In the genomic region with DNA sequence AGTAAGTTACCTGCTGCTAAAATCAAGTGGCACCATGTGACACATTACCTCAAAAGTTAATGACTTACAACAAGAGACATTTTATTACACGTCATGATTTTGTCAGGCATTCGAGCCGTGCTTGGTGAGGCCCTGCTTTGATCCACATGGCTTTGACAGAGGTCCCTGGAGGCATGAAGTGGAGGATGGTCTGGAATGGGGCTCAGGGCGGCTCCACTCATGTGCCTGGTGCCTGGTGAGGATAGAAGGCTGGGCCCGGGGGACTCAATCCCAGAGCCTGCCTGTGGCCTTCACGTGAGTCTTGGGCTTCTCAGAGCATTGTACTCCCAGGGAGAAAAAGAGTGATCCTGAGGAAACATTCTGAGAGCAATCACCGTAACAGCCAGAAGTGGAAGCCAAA, we compare ENCODE assay signal across 25 cellular contexts.
"Had no signal": no experiment of that assay in that cellular context is flagged by ENCODE, and none has a peak within 500 bp of the region (broad histone marks: within the 10 kb centered on the region; RNA-seq: fewer than 3 reads in every experiment).

No MANE protein-coding gene starts in this region.

- H3K36me3 ChIP-seq: adrenal gland, esophagus squamous epithelium, heart right ventricle, thoracic aorta, uterus, WERI-Rb-1 had no signal

- H3K4me3 ChIP-seq: adrenal gland, body of pancreas, esophagus squamous epithelium, heart right ventricle, skin epidermis, thoracic aorta, uterus had no signal

- H3K27me3 ChIP-seq: adrenal gland, body of pancreas, uterus had no signal

- ATAC-seq: body of pancreas; heart right ventricle; naive thymus-derived CD8-positive, alpha-beta T cell; sciatic nerve; stimulated activated effector memory CD8-positive, alpha-beta T cell treated with anti-CD3 and anti-CD28 coated beads, Interleukin-12 subunit alpha, Interleukin-12 subunit beta, amount 100 ng/mL, for 72 hours; T-helper 17 cell had no signal

- DNase-seq: activated CD4-positive, alpha-beta memory T cell treated with anti-CD3 and anti-CD28 coated beads, Interleukin-2, amount 10 ng/mL, durations not matched to agents 7 days and 5 days; activated CD4-positive, alpha-beta T cell treated with anti-CD3 and anti-CD28 coated beads, Interleukin-2, amount 10 ng/mL, durations not matched to agents 7 days and 5 days; activated CD4-positive, CD25-positive, alpha-beta regulatory T cell treated with anti-CD3 and anti-CD28 coated beads, Interleukin-2, amount 50 U/mL, for 72 hours; activated effector memory CD4-positive, alpha-beta T cell treated with Interleukin-2 at 50 U/mL for 16 hours; activated naive CD4-positive, alpha-beta T cell treated with anti-CD3 and anti-CD28 coated beads for 36 hours; activated naive CD8-positive, alpha-beta T cell treated with anti-CD3 and anti-CD28 coated beads for 36 hours; body of pancreas; cerebellar nuclear complex; esophagus squamous epithelium; foreskin melanocyte; heart right ventricle; mammary epithelial cell; midbrain; naive thymus-derived CD8-positive, alpha-beta T cell; nucleus accumbens; stimulated activated CD4-positive, alpha-beta T cell treated with anti-CD3 and anti-CD28 coated beads, Interleukin-4, amount 100 ng/mL, for 24 hours; T-helper 17 cell; T1000; uterus; WERI-Rb-1 had no signal

- H3K27ac ChIP-seq: adrenal gland, body of pancreas, esophagus squamous epithelium, heart right ventricle, skin epidermis, thoracic aorta, uterus, WERI-Rb-1 had no signal

- H3K9me3 ChIP-seq: adrenal gland, esophagus squamous epithelium, thoracic aorta, uterus had no signal

- H3K4me1 ChIP-seq: adrenal gland, body of pancreas, esophagus squamous epithelium, heart right ventricle, uterus had no signal
